In genomic region chr10:31103096-31103495, GRCh38 we compare ENCODE assay signal across 22 cellular contexts.
A peak's percentile ranks its signal among the peaks of the same experiment; 100 is the strongest.
DNase-seq lines count a peak whose midpoint lies in the region; ATAC-seq and TF ChIP-seq lines count a peak whose summit lies in the region.
"Had no signal": no experiment of that assay in that cellular context is flagged by ENCODE, and none has a peak within 500 bp of the region (broad histone marks: within the 10 kb centered on the region; RNA-seq: fewer than 3 reads in every experiment).

No MANE protein-coding gene starts in this region.

- H3K27ac ChIP-seq in naive thymus-derived CD4-positive, alpha-beta T cell (ENCODE audit: low read depth, low read length), result no peak overlapping the region
- no peak overlapping the region for H3K27ac ChIP-seq in CD8-positive, alpha-beta memory T cell (ENCODE audit: low read depth, low read length)
- H3K27ac ChIP-seq: suprapubic skin had no signal

- peak overlapping the region; percentile 52 for H3K27ac Mint-ChIP-seq in progenitor cell of endocrine pancreas
- peak overlapping the region in 3 of 9 donors; percentile 9 to 65 (median 61) for H3K27ac Mint-ChIP-seq in naive thymus-derived CD4-positive, alpha-beta T cell
- no peak overlapping the region for H3K27ac Mint-ChIP-seq in CD8-positive, alpha-beta memory T cell

- no peaks in the 10 kb centered on the region for H3K4me1 ChIP-seq in naive thymus-derived CD4-positive, alpha-beta T cell (ENCODE audit: control insufficient read depth in 2 of 2, insufficient read depth in 2 of 2, low read length in 2 of 2)
- H3K4me1 ChIP-seq in CD8-positive, alpha-beta memory T cell (ENCODE audit: insufficient read depth, low read length), result no peaks in the 10 kb centered on the region
- H3K4me1 ChIP-seq: HAP-1, suprapubic skin had no signal

- ATAC-seq in naive thymus-derived CD4-positive, alpha-beta T cell, result no peak
- ATAC-seq: GM12878, Panc1 had no signal

- H3K9me3 ChIP-seq in naive thymus-derived CD4-positive, alpha-beta T cell (ENCODE audit: control insufficient read depth in 2 of 3, low read length in 3 of 3), result no peaks in the 10 kb centered on the region
- no peaks in the 10 kb centered on the region for H3K9me3 ChIP-seq in CD8-positive, alpha-beta memory T cell (ENCODE audit: low read length)
- H3K9me3 ChIP-seq: HAP-1, suprapubic skin had no signal

- peak; percentile 13 for TF ChIP-seq CTCF in choroid plexus epithelial cell (conservative IDR thresholded peaks at IDR 0.05; ENCODE audit: low read depth, low read length)
- TF ChIP-seq CTCF in progenitor cell of endocrine pancreas (IDR thresholded peaks at IDR 0.05; ENCODE audit: unreplicated experiment), result no peak

- no peaks in the 10 kb centered on the region for H3K36me3 ChIP-seq in naive thymus-derived CD4-positive, alpha-beta T cell (ENCODE audit: control insufficient read depth in 2 of 3, insufficient read depth in 3 of 3, low read length in 3 of 3)
- H3K36me3 ChIP-seq in CD8-positive, alpha-beta memory T cell (ENCODE audit: insufficient read depth, low read length), result no peaks in the 10 kb centered on the region
- H3K36me3 ChIP-seq: HAP-1, suprapubic skin had no signal

- intact Hi-C loops in naive thymus-derived CD4-positive, alpha-beta T cell (cut with micrococcal nuclease), result loop anchor here in 1 of 2 donors (5.0 kb wide), 1 partner anchor 659 kb away; no protein-coding TSS in a partner anchor

- DNase-seq in NCI-H524 (lab: John Stamatoyannopoulos, UW) (peak; percentile 18 to 63), NCI-H524 treated with DMSO at 0.1 percent for 48 hours (lab: John Stamatoyannopoulos, UW) (no peak), NCI-H2171 (lab: John Stamatoyannopoulos, UW) (peak; percentile 55), choroid plexus epithelial cell (ENCODE audit: low read depth) (peak; percentile 51), progenitor cell of endocrine pancreas (ENCODE audit: low spot score, unreplicated experiment) (no peak), anterior cingulate cortex (lab: John Stamatoyannopoulos, UW) (no peak)
- no peak for DNase-seq in naive thymus-derived CD4-positive, alpha-beta T cell
- DNase-seq in CD8-positive, alpha-beta memory T cell, result no peak
- DNase-seq: activated CD4-positive, alpha-beta T cell treated with anti-CD3 and anti-CD28 coated beads for 48 hours; activated naive CD8-positive, alpha-beta T cell treated with anti-CD3 and anti-CD28 coated beads for 36 hours; kidney glomerular epithelial cell; NCI-H1092; NCI-H1930; NCI-H446 treated with DMSO at 0.1 percent for 48 hours; NK-92 treated with Interleukin-12 subunit alpha and Interleukin-12 subunit beta, amount 100 ng/mL, for 24 hours; nucleus accumbens; SHP77 treated with DMSO at 0.1 percent for 48 hours; small intestine had no signal

- no peak overlapping the region for H3K4me3 ChIP-seq in choroid plexus epithelial cell (ENCODE audit: low read depth, low read length)
- no peak overlapping the region for H3K4me3 ChIP-seq in naive thymus-derived CD4-positive, alpha-beta T cell (ENCODE audit: low read length)
- H3K4me3 ChIP-seq in CD8-positive, alpha-beta memory T cell (ENCODE audit: low read length), result no peak overlapping the region
- H3K4me3 ChIP-seq: GM12878, HAP-1, suprapubic skin had no signal

- POLR2A ChIA-PET in naive thymus-derived CD4-positive, alpha-beta T cell (lab: Charles Lee), result no interaction called here
- POLR2A ChIA-PET in CD8-positive, alpha-beta memory T cell (lab: Charles Lee), result no interaction called here

- H3K4me3 Mint-ChIP-seq in progenitor cell of endocrine pancreas (ENCODE audit: low read depth), result no peak overlapping the region
- no peak overlapping the region for H3K4me3 Mint-ChIP-seq in naive thymus-derived CD4-positive, alpha-beta T cell
- no peak overlapping the region for H3K4me3 Mint-ChIP-seq in CD8-positive, alpha-beta memory T cell
- H3K4me3 Mint-ChIP-seq: activated naive CD8-positive, alpha-beta T cell treated with anti-CD3 and anti-CD28 coated beads for 36 hours had no signal

- no peaks in the 10 kb centered on the region for H3K27me3 ChIP-seq in naive thymus-derived CD4-positive, alpha-beta T cell (ENCODE audit: control insufficient read depth in 2 of 2, insufficient read depth in 2 of 2, low read length in 2 of 2)
- H3K27me3 ChIP-seq in CD8-positive, alpha-beta memory T cell (ENCODE audit: insufficient read depth, low read length, poor library complexity, severe bottlenecking), result no peaks in the 10 kb centered on the region
- H3K27me3 ChIP-seq: suprapubic skin had no signal

- H3K4me1 Mint-ChIP-seq in progenitor cell of endocrine pancreas (ENCODE audit: low read depth), result peaks cover 9% of the 10 kb centered on the region
- peaks cover 0 to 59% (median 4%) of the 10 kb centered on the region in 7 donors for H3K4me1 Mint-ChIP-seq in naive thymus-derived CD4-positive, alpha-beta T cell
- peaks cover 4 to 10% (median 9%) of the 10 kb centered on the region in 3 donors for H3K4me1 Mint-ChIP-seq in CD8-positive, alpha-beta memory T cell

- H3K36me3 Mint-ChIP-seq in progenitor cell of endocrine pancreas (ENCODE audit: insufficient read depth), result no peaks in the 10 kb centered on the region
- H3K36me3 Mint-ChIP-seq in naive thymus-derived CD4-positive, alpha-beta T cell, result no peaks in the 10 kb centered on the region
- no peaks in the 10 kb centered on the region for H3K36me3 Mint-ChIP-seq in CD8-positive, alpha-beta memory T cell
- H3K36me3 Mint-ChIP-seq: activated naive CD8-positive, alpha-beta T cell treated with anti-CD3 and anti-CD28 coated beads for 36 hours had no signal

- CTCF ChIA-PET in naive thymus-derived CD4-positive, alpha-beta T cell (lab: Charles Lee), result no interaction called here
- CTCF ChIA-PET in CD8-positive, alpha-beta memory T cell (lab: Charles Lee), result no interaction called here

- peaks cover 6% of the 10 kb centered on the region for H3K27me3 Mint-ChIP-seq in progenitor cell of endocrine pancreas
- H3K27me3 Mint-ChIP-seq in naive thymus-derived CD4-positive, alpha-beta T cell, result no peaks in the 10 kb centered on the region
- peaks cover 3 to 8% of the 10 kb centered on the region in 2 donors for H3K27me3 Mint-ChIP-seq in CD8-positive, alpha-beta memory T cell
- H3K27me3 Mint-ChIP-seq: activated naive CD8-positive, alpha-beta T cell treated with anti-CD3 and anti-CD28 coated beads for 36 hours had no signal

- no peaks in the 10 kb centered on the region for H3K9me3 Mint-ChIP-seq in progenitor cell of endocrine pancreas (ENCODE audit: low read depth)
- no peaks in the 10 kb centered on the region for H3K9me3 Mint-ChIP-seq in naive thymus-derived CD4-positive, alpha-beta T cell
- H3K9me3 Mint-ChIP-seq in CD8-positive, alpha-beta memory T cell, result no peaks in the 10 kb centered on the region
- H3K9me3 Mint-ChIP-seq: activated naive CD8-positive, alpha-beta T cell treated with anti-CD3 and anti-CD28 coated beads for 36 hours had no signal

Comparison
In these comparisons a context has a peak if more than half of its experiments do, and no peak if none do; other contexts are left out.
1. DNase-seq: peak in NCI-H524 (2 of 2), NCI-H2171 (single experiment) and choroid plexus epithelial cell (single experiment); none in NCI-H524 treated with DMSO at 0.1 percent for 48 hours (single experiment), progenitor cell of endocrine pancreas (single experiment), naive thymus-derived CD4-positive, alpha-beta T cell (0 of 9), anterior cingulate cortex (0 of 58) and CD8-positive, alpha-beta memory T cell (0 of 5).